In the genomic region with DNA sequence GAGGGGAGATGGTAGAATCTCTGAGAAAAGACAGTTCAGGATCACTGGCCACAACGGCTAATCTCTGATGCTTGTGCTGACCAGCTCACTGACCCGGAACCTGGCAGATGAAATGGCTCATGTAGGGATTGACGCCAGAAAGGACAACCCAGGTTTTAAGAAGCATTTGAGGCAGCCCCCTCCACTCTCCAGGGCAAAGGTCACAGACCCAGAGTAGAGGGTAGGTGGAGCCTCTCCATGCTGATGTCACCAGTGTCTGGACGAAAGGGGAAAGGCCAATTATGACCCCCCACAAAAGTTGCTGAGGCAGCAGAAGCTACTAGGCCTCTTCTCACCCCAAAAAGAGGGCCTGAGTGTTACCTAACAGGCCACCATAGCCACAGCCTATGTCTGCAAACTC, we compare ENCODE assay signal across 9 cellular contexts. TPM values are rescaled to one million over a fixed set of nuclear protein-coding genes. Genes with fewer than 3 reads are reported as not detected.
DNase-seq lines count a peak whose midpoint lies in the region; ATAC-seq, FAIRE-seq and TF ChIP-seq lines count a peak whose summit lies in the region.
"Had no signal": no experiment of that assay in that cellular context is flagged by ENCODE, and none has a peak within 500 bp of the region (broad histone marks: within the 10 kb centered on the region; RNA-seq: fewer than 3 reads in every experiment).

No MANE protein-coding gene starts in this region.

- WGBS in SK-N-SH (ENCODE audit: low lambda C conversion rate) = 89% methylated on average over 4 of the region's 4 CpGs

- peaks cover 11% of the 10 kb centered on the region for H3K4me1 Mint-ChIP-seq in astrocyte (ENCODE audit: low read depth, unreplicated experiment)
- peaks cover 41 to 42% of the 10 kb centered on the region in 2 donors for H3K4me1 Mint-ChIP-seq in natural killer cell treated with Interleukin-12 subunit alpha and Interleukin-12 subunit beta and Interleukin-15 and Interleukin-18, amount 100 ng/mL, for 72 hours (ENCODE audit: low read depth in 2 of 2)

- H3K9me3 ChIP-seq in SK-N-SH = no peaks in the 10 kb centered on the region
- H3K9me3 ChIP-seq in Loucy (ENCODE audit: insufficient read depth, low read depth, low read length) = no peaks in the 10 kb centered on the region
- H3K9me3 ChIP-seq in astrocyte (ENCODE audit: insufficient read depth, low read depth, low read length) = no peaks in the 10 kb centered on the region
- no peaks in the 10 kb centered on the region for H3K9me3 ChIP-seq in gastrocnemius medialis
- no peaks in the 10 kb centered on the region for H3K9me3 ChIP-seq in colonic mucosa
- H3K9me3 ChIP-seq: upper lobe of left lung had no signal

- no peak for FAIRE-seq in astrocyte (lab: Jason Lieb, UNC)

- H2AFZ ChIP-seq in SK-N-SH (ENCODE audit: low read depth) (no peak overlapping the region), Loucy (ENCODE audit: low read length) (no peak overlapping the region), astrocyte (ENCODE audit: low read depth, low read length) (no peak overlapping the region)

- H3K9me2 ChIP-seq in SK-N-SH = no peaks in the 10 kb centered on the region
- H3K9me2 ChIP-seq in Loucy (replicated peaks; ENCODE audit: low read depth, low read length) = no peaks in the 10 kb centered on the region

- peaks cover 9 to 20% of the 10 kb centered on the region in 2 experiments for H3K36me3 ChIP-seq in SK-N-SH (replicated peaks in 1 of 2; ENCODE audit: control insufficient read depth in 1 of 2, insufficient read depth in 2 of 2, low read length in 1 of 2)
- no peaks in the 10 kb centered on the region for H3K36me3 ChIP-seq in Loucy (ENCODE audit: insufficient read depth, low read length)
- H3K36me3 ChIP-seq in astrocyte (ENCODE audit: insufficient read depth, low read length) = peaks cover 2% of the 10 kb centered on the region
- peaks cover 0 to 35% of the 10 kb centered on the region in 2 donors for H3K36me3 ChIP-seq in gastrocnemius medialis
- no peaks in the 10 kb centered on the region for H3K36me3 ChIP-seq in colonic mucosa

- DNase-seq in SK-N-SH (no peak), astrocyte (ENCODE audit: low read depth) (no peak), gastrocnemius medialis (no peak), caudate nucleus (lab: John Stamatoyannopoulos, UW) (no peak), colonic mucosa (no peak)
- DNase-seq in natural killer cell treated with Interleukin-12 subunit alpha and Interleukin-12 subunit beta and Interleukin-15 and Interleukin-18, amount 100 ng/mL, for 72 hours (ENCODE audit: low spot score) = no peak
- DNase-seq: upper lobe of left lung had no signal

- TF ChIP-seq CTCF in SK-N-SH (IDR thresholded peaks at IDR 0.05) (no peak), Loucy (conservative IDR thresholded peaks at IDR 0.05; ENCODE audit: low read length) (no peak), astrocyte (IDR thresholded peaks at IDR 0.05; ENCODE audit: insufficient read depth, low read depth, low read length) (no peak), gastrocnemius medialis (IDR thresholded peaks at IDR 0.05 in 4 of 5, conservative IDR thresholded peaks at IDR 0.05 in 1 of 5) (no peak), colonic mucosa (IDR thresholded peaks at IDR 0.05) (no peak)

- H3K4me2 ChIP-seq in SK-N-SH (peak overlapping the region; percentile 93), Loucy (ENCODE audit: low read depth, low read length, poor library complexity, severe bottlenecking) (peak overlapping the region; percentile 95), astrocyte (ENCODE audit: low read length) (peak overlapping the region; percentile 95)

- H3K27ac Mint-ChIP-seq in astrocyte (ENCODE audit: unreplicated experiment) = peak overlapping the region; percentile 26
- peak overlapping the region; percentile 96 to 98 for H3K27ac Mint-ChIP-seq in natural killer cell treated with Interleukin-12 subunit alpha and Interleukin-12 subunit beta and Interleukin-15 and Interleukin-18, amount 100 ng/mL, for 72 hours

- peak overlapping the region; percentile 60 to 78; a peak in 2 of 4 replicates for H3K4me3 ChIP-seq in SK-N-SH (ENCODE audit: low read depth in 2 of 2, low read length in 1 of 2)
- H3K4me3 ChIP-seq in Loucy (ENCODE audit: low read length, poor library complexity, severe bottlenecking) = peak overlapping the region; percentile 80
- peak overlapping the region; percentile 85 for H3K4me3 ChIP-seq in astrocyte (ENCODE audit: insufficient read depth, low read depth, low read length)
- H3K4me3 ChIP-seq in gastrocnemius medialis = peak overlapping the region in 1 of 4 donors; percentile 79
- H3K4me3 ChIP-seq in colonic mucosa = no peak overlapping the region

- peak overlapping the region; percentile 88; the same call in 1 of the 2 replicates for H3K9ac ChIP-seq in SK-N-SH
- H3K9ac ChIP-seq in Loucy (ENCODE audit: low read depth, low read length, poor library complexity, severe bottlenecking) = peak overlapping the region; percentile 95
- H3K9ac ChIP-seq in astrocyte (ENCODE audit: low read length) = peak overlapping the region; percentile 97
- no peak overlapping the region for H3K9ac ChIP-seq in colonic mucosa (ENCODE audit: low read depth in 2 of 2, low read length in 2 of 2)

- H4K20me1 ChIP-seq in SK-N-SH (ENCODE audit: insufficient read depth) = no peaks in the 10 kb centered on the region
- H4K20me1 ChIP-seq in Loucy (ENCODE audit: insufficient read depth, low read length, poor library complexity, severe bottlenecking) = no peaks in the 10 kb centered on the region
- no peaks in the 10 kb centered on the region for H4K20me1 ChIP-seq in astrocyte (ENCODE audit: insufficient read depth, low read length)

- ATAC-seq in SK-N-SH treated with all-trans-retinoic acid at 6 μM for 48 hours (no peak), gastrocnemius medialis (no peak)
- ATAC-seq in natural killer cell treated with Interleukin-12 subunit alpha and Interleukin-12 subunit beta and Interleukin-15 and Interleukin-18, amount 100 ng/mL, for 72 hours = no peak

- CTCF ChIA-PET in SK-N-SH (lab: Yijun Ruan, JAX) = interaction anchor here (1.0 to 2.0 kb wide), 3 partner anchors 11 to 15 kb away, joined by 3 to 11 read pairs (median 4); a partner anchor contains a TSS

- no peak for TF ChIP-seq EP300 in SK-N-SH (IDR thresholded peaks at IDR 0.05; ENCODE audit: borderline replicate concordance in 1 of 2, low read depth in 1 of 2, low read length in 1 of 2)

- H3K4me3 Mint-ChIP-seq in astrocyte (ENCODE audit: unreplicated experiment) = peak overlapping the region; percentile 76
- peak overlapping the region; percentile 100 for H3K4me3 Mint-ChIP-seq in natural killer cell treated with Interleukin-12 subunit alpha and Interleukin-12 subunit beta and Interleukin-15 and Interleukin-18, amount 100 ng/mL, for 72 hours

- POLR2A ChIA-PET in SK-N-SH (lab: Yijun Ruan, JAX) = no interaction called here

- in situ Hi-C loops in gastrocnemius medialis (cut with MboI; ENCODE audit: low sequenced_read_pairs in 4 of 4) = no loop called here

- H3K79me2 ChIP-seq in SK-N-SH (ENCODE audit: insufficient read depth) (peaks cover 33% of the 10 kb centered on the region), Loucy (ENCODE audit: insufficient read depth, low read length) (peaks cover 17% of the 10 kb centered on the region), astrocyte (ENCODE audit: insufficient read depth, low read length) (peaks cover 16% of the 10 kb centered on the region)

- peaks cover 17% of the 10 kb centered on the region for H3K27me3 Mint-ChIP-seq in astrocyte (ENCODE audit: low read depth, unreplicated experiment)
- H3K27me3 Mint-ChIP-seq in natural killer cell treated with Interleukin-12 subunit alpha and Interleukin-12 subunit beta and Interleukin-15 and Interleukin-18, amount 100 ng/mL, for 72 hours = peaks cover 4 to 8% of the 10 kb centered on the region in 2 donors

- TF ChIP-seq RAD21 in SK-N-SH (IDR thresholded peaks at IDR 0.05; ENCODE audit: low read length) = no peak

- peak overlapping the region in 1 of 2 experiments; percentile 92; a peak in 2 of 4 replicates for H3K27ac ChIP-seq in SK-N-SH (ENCODE audit: low read depth in 2 of 2, low read length in 1 of 2)
- no peak overlapping the region for H3K27ac ChIP-seq in astrocyte (ENCODE audit: low read depth, low read length)
- no peak overlapping the region for H3K27ac ChIP-seq in gastrocnemius medialis
- H3K27ac ChIP-seq in caudate nucleus (ENCODE audit: low read depth, low read length) = no peak overlapping the region
- H3K27ac ChIP-seq in colonic mucosa = no peak overlapping the region

- H3K27me3 ChIP-seq in SK-N-SH (ENCODE audit: insufficient read depth) (no peaks in the 10 kb centered on the region; the same call in 1 of the 2 replicates), Loucy (ENCODE audit: insufficient read depth, low read length, poor library complexity, severe bottlenecking) (no peaks in the 10 kb centered on the region), astrocyte (ENCODE audit: insufficient read depth, low read length) (peaks cover 13% of the 10 kb centered on the region), gastrocnemius medialis (peaks cover 13 to 15% (median 14%) of the 10 kb centered on the region in 3 donors), colonic mucosa (peaks cover 13% of the 10 kb centered on the region)

- TF ChIP-seq POLR2A in gastrocnemius medialis (IDR thresholded peaks at IDR 0.05) = no peak

- H3K36me3 Mint-ChIP-seq in astrocyte (ENCODE audit: low read depth, unreplicated experiment) = peaks cover 16% of the 10 kb centered on the region
- H3K36me3 Mint-ChIP-seq in natural killer cell treated with Interleukin-12 subunit alpha and Interleukin-12 subunit beta and Interleukin-15 and Interleukin-18, amount 100 ng/mL, for 72 hours = no peaks in the 10 kb centered on the region

- peaks cover 3 to 25% of the 10 kb centered on the region in 2 experiments; a peak in 1 of 4 replicates for H3K4me1 ChIP-seq in SK-N-SH (ENCODE audit: control insufficient read depth in 1 of 2, insufficient read depth in 2 of 2, low read depth in 1 of 2, low read length in 1 of 2)
- H3K4me1 ChIP-seq in Loucy (ENCODE audit: insufficient read depth, low read length, poor library complexity, severe bottlenecking) = peaks cover 11% of the 10 kb centered on the region
- peaks cover 24% of the 10 kb centered on the region for H3K4me1 ChIP-seq in astrocyte (ENCODE audit: insufficient read depth, low read length)
- peaks cover 25 to 32% of the 10 kb centered on the region in 2 donors for H3K4me1 ChIP-seq in gastrocnemius medialis
- peaks cover 8% of the 10 kb centered on the region for H3K4me1 ChIP-seq in colonic mucosa

- no peaks in the 10 kb centered on the region for H3K9me3 Mint-ChIP-seq in astrocyte (ENCODE audit: unreplicated experiment)
- H3K9me3 Mint-ChIP-seq in natural killer cell treated with Interleukin-12 subunit alpha and Interleukin-12 subunit beta and Interleukin-15 and Interleukin-18, amount 100 ng/mL, for 72 hours = no peaks in the 10 kb centered on the region

- H3F3A ChIP-seq in SK-N-SH (replicated peaks; ENCODE audit: insufficient read depth) (peaks cover 3% of the 10 kb centered on the region), Loucy (ENCODE audit: low read depth) (no peaks in the 10 kb centered on the region)

- intact Hi-C loops in gastrocnemius medialis (cut with DNase I; ENCODE audit: low total_unique reads) = no loop called here
- intact Hi-C loops in colonic mucosa (cut with DNase I) = no loop called here

RNA-seq across cellular contexts. Expression of a gene that starts 1.2 kb away (rescaled TPM):
- 28.0 and 33.2 TPM in 2 replicates for polyA plus RNA-seq in SK-N-SH (2012; rRNA removed)
- 21.1 and 21.7 TPM in 2 replicates for polyA plus RNA-seq in SK-N-SH (2012; cell fraction: cytosol; rRNA removed)
- polyA plus RNA-seq in SK-N-SH (2012; cell fraction: nucleus; rRNA removed) = 65.6 and 65.7 TPM in 2 replicates
- total RNA-seq in astrocyte (21.1 and 25.7 TPM in 2 replicates), gastrocnemius medialis (10 to 100 TPM in 3 of 4 donors, 1 to 10 TPM in 1; 6.5 to 22.7 (median 17.9) TPM), colonic mucosa (10 to 100 TPM in 1 of 2 donors, 1 to 10 TPM in 1; 7.1 to 18.9 TPM)
- total RNA-seq in natural killer cell treated with Interleukin-12 subunit alpha and Interleukin-12 subunit beta and Interleukin-15 and Interleukin-18, amount 100 ng/mL, for 72 hours = 10 to 100 TPM; 42.9 to 51.2 TPM

RNA-seq across cellular contexts. Expression of a gene that starts 1.7 kb away (rescaled TPM):
- polyA plus RNA-seq in SK-N-SH (2012; rRNA removed) = 10.3 and 10.8 TPM in 2 replicates
- polyA plus RNA-seq in SK-N-SH (2012; cell fraction: cytosol; rRNA removed) = 10.6 and 11.1 TPM in 2 replicates
- 12.7 and 13.1 TPM in 2 replicates for polyA plus RNA-seq in SK-N-SH (2012; cell fraction: nucleus; rRNA removed)
- 8.1 and 11.6 TPM in 2 replicates for total RNA-seq in astrocyte
- 1 to 10 TPM; 2.0 to 3.2 TPM for total RNA-seq in natural killer cell treated with Interleukin-12 subunit alpha and Interleukin-12 subunit beta and Interleukin-15 and Interleukin-18, amount 100 ng/mL, for 72 hours
- total RNA-seq in gastrocnemius medialis = 1 to 10 TPM in 3 of 4 donors, under 1 TPM in 1; 0.82 to 2.0 (median 1.0) TPM
- total RNA-seq in colonic mucosa = 1 to 10 TPM; 3.4 to 4.8 TPM

RNA-seq across cellular contexts. Expression of a gene that starts 3.9 kb away (rescaled TPM):
- 1.7 and 2.3 TPM in 2 replicates for polyA plus RNA-seq in SK-N-SH (2012; rRNA removed)
- 0.41 and 0.59 TPM in 2 replicates for polyA plus RNA-seq in SK-N-SH (2012; cell fraction: cytosol; rRNA removed)
- polyA plus RNA-seq in SK-N-SH (2012; cell fraction: nucleus; rRNA removed) = 19.4 TPM in 2 replicates
- total RNA-seq in astrocyte (1.5 TPM in 2 replicates), gastrocnemius medialis (not detected), colonic mucosa (1 to 10 TPM in 1 of 2 donors, under 1 TPM in 1; 0.80 to 1.6 TPM)
- 10 to 100 TPM; 11.7 to 18.8 TPM for total RNA-seq in natural killer cell treated with Interleukin-12 subunit alpha and Interleukin-12 subunit beta and Interleukin-15 and Interleukin-18, amount 100 ng/mL, for 72 hours

RNA-seq across cellular contexts. Expression of a gene that starts 11.9 kb away (rescaled TPM):
- polyA plus RNA-seq in SK-N-SH (2012; rRNA removed) = 23.0 and 28.7 TPM in 2 replicates
- 21.6 and 24.8 TPM in 2 replicates for polyA plus RNA-seq in SK-N-SH (2012; cell fraction: cytosol; rRNA removed)
- polyA plus RNA-seq in SK-N-SH (2012; cell fraction: nucleus; rRNA removed) = 22.6 and 32.2 TPM in 2 replicates
- total RNA-seq in astrocyte = 26.6 and 30.0 TPM in 2 replicates
- total RNA-seq in natural killer cell treated with Interleukin-12 subunit alpha and Interleukin-12 subunit beta and Interleukin-15 and Interleukin-18, amount 100 ng/mL, for 72 hours = 10 to 100 TPM; 43.2 to 44.6 TPM
- 10 to 100 TPM; 37.6 to 47.5 (median 40.1) TPM for total RNA-seq in gastrocnemius medialis
- 10 to 100 TPM; 35.6 to 68.9 TPM for total RNA-seq in colonic mucosa

RNA-seq across cellular contexts. Expression of a gene that starts 15.8 kb away (rescaled TPM):
- 21.2 and 24.2 TPM in 2 replicates for polyA plus RNA-seq in SK-N-SH (2012; rRNA removed)
- polyA plus RNA-seq in SK-N-SH (2012; cell fraction: cytosol; rRNA removed) = 11.5 and 17.1 TPM in 2 replicates
- polyA plus RNA-seq in SK-N-SH (2012; cell fraction: nucleus; rRNA removed) = 37.4 and 43.9 TPM in 2 replicates
- total RNA-seq in astrocyte (11.3 and 13.0 TPM in 2 replicates), gastrocnemius medialis (10 to 100 TPM in 1 of 4 donors, 1 to 10 TPM in 3; 4.8 to 11.3 (median 7.9) TPM), colonic mucosa (10 to 100 TPM; 10.6 to 14.3 TPM)
- total RNA-seq in natural killer cell treated with Interleukin-12 subunit alpha and Interleukin-12 subunit beta and Interleukin-15 and Interleukin-18, amount 100 ng/mL, for 72 hours = 10 to 100 TPM; 15.8 to 17.0 TPM

Comparison
In these comparisons a context has a peak if more than half of its experiments do, and no peak if none do; other contexts are left out.
1. H3K9ac ChIP-seq: peak in SK-N-SH (single experiment), Loucy (single experiment) and astrocyte (single experiment); none in colonic mucosa (0 of 2).
2. Peak in every context shown above with its lines, with median percentiles within 50 percentile points of each other: H3K4me2 ChIP-seq.